ENCODE assay signal across 8 cellular contexts in genomic region chrX:40175416-40176255, GRCh38.
DNase-seq lines count a peak whose midpoint lies in the region; ATAC-seq and TF ChIP-seq lines count a peak whose summit lies in the region.

No MANE protein-coding gene starts in this region.

- no peaks in the 10 kb centered on the region for H3K27me3 Mint-ChIP-seq in activated naive CD8-positive, alpha-beta T cell

- ATAC-seq in heart right ventricle: peak; percentile 48 to 75 (median 59)
- ATAC-seq in psoas muscle: peak; percentile 49 to 57 (median 51)

- H3K9me3 ChIP-seq in HUES64 (ENCODE audit: insufficient read depth, low read depth, low read length) (no peaks in the 10 kb centered on the region), SK-N-SH (no peaks in the 10 kb centered on the region), heart right ventricle (peaks cover 0 to 5% (median 0%) of the 10 kb centered on the region in 11 donors), psoas muscle (no peaks in the 10 kb centered on the region)

- H3K4me3 Mint-ChIP-seq in activated naive CD8-positive, alpha-beta T cell: peak overlapping the region; percentile 87

- H3K27ac Mint-ChIP-seq in activated naive CD8-positive, alpha-beta T cell: peak overlapping the region; percentile 99

- peak overlapping the region; percentile 78 for H3K4me2 ChIP-seq in SK-N-SH

- DNase-seq in AG04449 (ENCODE audit: low read depth, low spot score) (no peak), SK-N-SH (peak; percentile 68), heart right ventricle (peak; percentile 75 to 77), psoas muscle (peak; percentile 77 to 87), A172 (ENCODE audit: low spot score) (no peak)

- WGBS in HUES64: under 1% methylated on average over 68 of the region's 71 CpGs
- 35% methylated on average over 18 of the region's 71 CpGs for WGBS in SK-N-SH (ENCODE audit: low lambda C conversion rate)
- WGBS in heart right ventricle, 2 donors: 0% methylated on average over 42 to 70 of the region's 71 CpGs
- WGBS in psoas muscle, 3 donors: 0 to 7% (median 0%) methylated on average over 27 to 71 of the region's 71 CpGs

- no peaks in the 10 kb centered on the region for H3K9me2 ChIP-seq in SK-N-SH

- TF ChIP-seq RAD21 in SK-N-SH (IDR thresholded peaks at IDR 0.05; ENCODE audit: low read length): 0 out of 2 replicates have a peak, but pooled peaks have one; percentile 8

- H3K4me1 ChIP-seq in HUES64 (ENCODE audit: insufficient read depth, low read length): peaks cover 21% of the 10 kb centered on the region
- H3K4me1 ChIP-seq in SK-N-SH (ENCODE audit: control insufficient read depth in 1 of 2, insufficient read depth in 2 of 2, low read depth in 1 of 2, low read length in 1 of 2): peaks cover 0 to 20% of the 10 kb centered on the region in 2 experiments; a peak in 2 of 4 replicates
- peaks cover 0 to 61% (median 22%) of the 10 kb centered on the region in 9 donors for H3K4me1 ChIP-seq in heart right ventricle
- peaks cover 10% of the 10 kb centered on the region for H3K4me1 ChIP-seq in psoas muscle

- peak overlapping the region; percentile 49; the same call in 1 of the 2 replicates for H2AFZ ChIP-seq in SK-N-SH (ENCODE audit: low read depth)

- H3K9ac ChIP-seq in HUES64 (ENCODE audit: low read depth, low read length) (peak overlapping the region; percentile 90), SK-N-SH (peak overlapping the region; percentile 36; the same call in 1 of the 2 replicates)

- H3K4me1 Mint-ChIP-seq in activated naive CD8-positive, alpha-beta T cell (ENCODE audit: low read depth): peaks cover 31% of the 10 kb centered on the region

- TF ChIP-seq EP300 in SK-N-SH (IDR thresholded peaks at IDR 0.05; ENCODE audit: borderline replicate concordance in 1 of 2, low read depth in 1 of 2, low read length in 1 of 2): no peak

- peaks cover 26% of the 10 kb centered on the region for H3K27me3 ChIP-seq in HUES64 (ENCODE audit: insufficient read depth, low read length)
- H3K27me3 ChIP-seq in SK-N-SH (ENCODE audit: insufficient read depth): peaks cover 10% of the 10 kb centered on the region; the same call in 1 of the 2 replicates
- peaks cover 0 to 83% (median 0%) of the 10 kb centered on the region in 7 donors for H3K27me3 ChIP-seq in heart right ventricle
- H3K27me3 ChIP-seq in psoas muscle (ENCODE audit: insufficient read depth in 3 of 3, low read length in 2 of 3): peaks cover 0 to 70% (median 0%) of the 10 kb centered on the region in 3 donors

- no peaks in the 10 kb centered on the region for H3K9me3 Mint-ChIP-seq in activated naive CD8-positive, alpha-beta T cell (ENCODE audit: low read depth)

- no peaks in the 10 kb centered on the region for H3K79me2 ChIP-seq in SK-N-SH (ENCODE audit: insufficient read depth)

- CTCF ChIA-PET in AG04449 (lab: Yijun Ruan, JAX) (no interaction called here), SK-N-SH (lab: Yijun Ruan, JAX) (interaction anchor here (1.6 kb wide), 1 partner anchor 10 kb away, joined by 5 read pairs; no protein-coding TSS in a partner anchor)

- peak overlapping the region; percentile 50 for H3K4me3 ChIP-seq in AG04449 (ENCODE audit: low read depth, low read length)
- peak overlapping the region; percentile 68 for H3K4me3 ChIP-seq in HUES64 (ENCODE audit: low read length)
- peak overlapping the region; percentile 32 to 51; a peak in 3 of 4 replicates for H3K4me3 ChIP-seq in SK-N-SH (ENCODE audit: low read depth in 2 of 2, low read length in 1 of 2)
- peak overlapping the region; percentile 47 to 70 (median 63) for H3K4me3 ChIP-seq in heart right ventricle
- peak overlapping the region; percentile 70 for H3K4me3 ChIP-seq in psoas muscle

- POLR2A ChIA-PET in AG04449 (lab: Yijun Ruan, JAX) (no interaction called here), SK-N-SH (lab: Yijun Ruan, JAX) (interaction anchor here (0.6 to 3.4 kb wide), 14 partner anchors 11 to 369 kb away, joined by 3 to 18 read pairs (median 5); partner anchors contain the start of gene BCOR)

- TF ChIP-seq CTCF in AG04449 (IDR thresholded peaks at IDR 0.05; ENCODE audit: insufficient read depth, low read length, missing control alignments): no peak
- TF ChIP-seq CTCF in SK-N-SH (IDR thresholded peaks at IDR 0.05): no peak
- TF ChIP-seq CTCF in heart right ventricle (IDR thresholded peaks at IDR 0.05): no peak
- TF ChIP-seq CTCF in psoas muscle (IDR thresholded peaks at IDR 0.05): no peak

- in situ Hi-C loops in GM18951 (cut with MboI; ENCODE audit: low sequenced_read_pairs, unreplicated experiment): no loop called here

- H3F3A ChIP-seq in SK-N-SH (replicated peaks; ENCODE audit: insufficient read depth): no peaks in the 10 kb centered on the region

- peak; percentile 70 for TF ChIP-seq POLR2A in GM18951 (IDR thresholded peaks at IDR 0.05; ENCODE audit: extremely low read depth, insufficient read depth, insufficient read length)

- intact Hi-C loops in heart right ventricle (cut with DNase I) (loop anchor here in 6 of 10 donors (2.0 to 10.0 kb wide), 8 partner anchors 21 to 441 kb away; no protein-coding TSS in a partner anchor), psoas muscle (cut with DNase I) (loop anchor here (2.0 to 10.0 kb wide), 2 partner anchors 361 to 445 kb away; no protein-coding TSS in a partner anchor)

- H4K20me1 ChIP-seq in SK-N-SH (ENCODE audit: insufficient read depth): no peaks in the 10 kb centered on the region

- peak overlapping the region; percentile 91 for H3K27ac ChIP-seq in HUES64 (ENCODE audit: low read depth, low read length)
- peak overlapping the region in 1 of 2 experiments; percentile 96; a peak in 2 of 4 replicates for H3K27ac ChIP-seq in SK-N-SH (ENCODE audit: low read depth in 2 of 2, low read length in 1 of 2)
- H3K27ac ChIP-seq in heart right ventricle: peak overlapping the region; percentile 90 to 99 (median 98)
- H3K27ac ChIP-seq in psoas muscle: peak overlapping the region; percentile 86

- H3K36me3 Mint-ChIP-seq in activated naive CD8-positive, alpha-beta T cell: no peaks in the 10 kb centered on the region

- H3K36me3 ChIP-seq in HUES64 (ENCODE audit: insufficient read depth, low read length): no peaks in the 10 kb centered on the region
- H3K36me3 ChIP-seq in SK-N-SH (replicated peaks in 1 of 2; ENCODE audit: control insufficient read depth in 1 of 2, insufficient read depth in 2 of 2, low read length in 1 of 2): no peaks in the 10 kb centered on the region
- H3K36me3 ChIP-seq in heart right ventricle: no peaks in the 10 kb centered on the region
- H3K36me3 ChIP-seq in psoas muscle (ENCODE audit: insufficient read depth in 1 of 2, low read depth in 1 of 2): no peaks in the 10 kb centered on the region

TF ChIP-seq in SK-N-SH, 30 proteins besides CTCF, POLR2A, EP300 and RAD21:
- TF ChIP-seq YY1 (IDR thresholded peaks at IDR 0.05; ENCODE audit: low read depth) (0 out of 2 replicates have a peak, but pooled peaks have one; percentile 16), RXRA (IDR thresholded peaks at IDR 0.05; ENCODE audit: borderline replicate concordance, low read depth) (no peak), SIN3A (IDR thresholded peaks at IDR 0.05; ENCODE audit: borderline replicate concordance, low read depth, low read length) (no peak), NFIC (IDR thresholded peaks at IDR 0.05; ENCODE audit: borderline replicate concordance) (peak; percentile 66), RCOR1 (IDR thresholded peaks at IDR 0.05; ENCODE audit: low read length) (peak; percentile 36; the same call in 1 of the 2 replicates), MEF2A (IDR thresholded peaks at IDR 0.05; ENCODE audit: borderline replicate concordance, low read depth) (no peak), JUND (IDR thresholded peaks at IDR 0.05) (no peak), CHD2 (IDR thresholded peaks at IDR 0.05; ENCODE audit: low read length, partially characterized antibody) (no peak), EZH2phosphoT487 (IDR thresholded peaks at IDR 0.05; ENCODE audit: borderline replicate concordance, low read depth) (no peak), GATA2 (CRISPR knock-in tag; IDR thresholded peaks at IDR 0.05) (peak; percentile 43)

Comparison
In these comparisons a context has a peak if more than half of its experiments do, and no peak if none do; other contexts are left out.
1. DNase-seq: peak in SK-N-SH (single experiment), heart right ventricle (2 of 2) and psoas muscle (2 of 2); none in AG04449 (single experiment) and A172 (single experiment).
2. Peak in every context shown above with its lines, with median percentiles within 50 percentile points of each other: H3K4me3 ChIP-seq.